8 cellular contexts compared by ENCODE assay signal in genomic region chr9:126860757-126861466, GRCh38. TPM values are rescaled to one million over a fixed set of nuclear protein-coding genes. Genes with fewer than 3 reads are reported as not detected.
DNase-seq lines count a peak whose midpoint lies in the region; ATAC-seq and TF ChIP-seq lines count a peak whose summit lies in the region.

No MANE protein-coding gene starts in this region.

- H3K27ac Mint-ChIP-seq in activated naive CD4-positive, alpha-beta T cell treated with anti-CD3 and anti-CD28 coated beads for 36 hours, result no peak overlapping the region

- in situ Hi-C loops in G401 (cut with HindIII; ENCODE audit: low sequenced_read_pairs) (no loop called here), GM23248 (cut with MboI) (no loop called here)

- CTCF ChIA-PET in activated naive CD4-positive, alpha-beta T cell treated with anti-CD3 and anti-CD28 coated beads for 36 hours (lab: Charles Lee), result interaction anchor here (0.7 kb wide), 1 partner anchor 53 kb away, joined by 3 read pairs; the partner anchor contains the start of gene RALGPS1

- H3K27me3 ChIP-seq in GM23248 (replicated peaks; ENCODE audit: insufficient read depth), result peaks cover 4% of the 10 kb centered on the region; the same call in 1 of the 2 replicates
- H3K27me3 ChIP-seq in heart right ventricle, result no peaks in the 10 kb centered on the region

- peaks cover 20% of the 10 kb centered on the region for H3K4me1 Mint-ChIP-seq in activated naive CD4-positive, alpha-beta T cell treated with anti-CD3 and anti-CD28 coated beads for 36 hours (ENCODE audit: low read depth)

- peak; percentile 58 for DNase-seq in G401 (ENCODE audit: low spot score)
- peak; percentile 65 for DNase-seq in GM23248
- peak; percentile 40 for DNase-seq in activated naive CD4-positive, alpha-beta T cell treated with anti-CD3 and anti-CD28 coated beads for 36 hours
- DNase-seq in heart right ventricle, result peak; percentile 17 to 34
- DNase-seq in retinal pigment epithelial cell (ENCODE audit: low read depth), result no peak
- no peak for DNase-seq in KG1 (lab: John Stamatoyannopoulos, UW)
- no peak for DNase-seq in NCI-H524 (lab: John Stamatoyannopoulos, UW)

- peaks cover 22% of the 10 kb centered on the region for H3K4me1 ChIP-seq in GM23248 (ENCODE audit: insufficient read depth)
- H3K4me1 ChIP-seq in heart right ventricle, result peaks cover 4 to 39% (median 33%) of the 10 kb centered on the region in 9 donors

- no peaks in the 10 kb centered on the region for H3K9me2 ChIP-seq in GM23248 (ENCODE audit: insufficient read depth)

- peaks cover 21% of the 10 kb centered on the region; the same call in 1 of the 2 replicates for H3F3A ChIP-seq in GM23248 (ENCODE audit: insufficient read depth)

- H3K9ac ChIP-seq in GM23248, result peak overlapping the region; percentile 82

- H3K27me3 Mint-ChIP-seq in activated naive CD4-positive, alpha-beta T cell treated with anti-CD3 and anti-CD28 coated beads for 36 hours (ENCODE audit: low read depth), result no peaks in the 10 kb centered on the region

- H3K36me3 ChIP-seq in GM23248 (ENCODE audit: low read depth) (no peaks in the 10 kb centered on the region), KOPT-K1 (ENCODE audit: insufficient read depth, low read length) (peaks cover 21% of the 10 kb centered on the region), heart right ventricle (peaks cover 0 to 25% (median 2%) of the 10 kb centered on the region in 9 donors)

- no peaks in the 10 kb centered on the region for H3K9me3 Mint-ChIP-seq in activated naive CD4-positive, alpha-beta T cell treated with anti-CD3 and anti-CD28 coated beads for 36 hours

- H3K4me3 Mint-ChIP-seq in activated naive CD4-positive, alpha-beta T cell treated with anti-CD3 and anti-CD28 coated beads for 36 hours, result peak overlapping the region; percentile 81

- ATAC-seq in heart right ventricle, result peak; percentile 32 to 60 (median 44)

- H3K9me3 ChIP-seq in GM23248 (ENCODE audit: low read depth) (no peaks in the 10 kb centered on the region), KOPT-K1 (ENCODE audit: insufficient read depth, low read length, poor library complexity, severe bottlenecking) (no peaks in the 10 kb centered on the region), heart right ventricle (no peaks in the 10 kb centered on the region)

- intact Hi-C loops in activated naive CD4-positive, alpha-beta T cell treated with anti-CD3 and anti-CD28 coated beads for 36 hours (cut with micrococcal nuclease), result loop anchor here (2.0 kb wide), 2 partner anchors 54 to 56 kb away; partner anchors contain the start of genes RALGPS1 and ZBTB43
- intact Hi-C loops in heart right ventricle (cut with DNase I), result no loop called here

- peaks cover 1% of the 10 kb centered on the region for H3K36me3 Mint-ChIP-seq in activated naive CD4-positive, alpha-beta T cell treated with anti-CD3 and anti-CD28 coated beads for 36 hours (ENCODE audit: low read depth)

- H3K79me2 ChIP-seq in GM23248 (ENCODE audit: insufficient read depth), result peaks cover 51% of the 10 kb centered on the region

- WGBS in GM23248 (ENCODE audit: low coverage in 1 of 2, low lambda C conversion rate in 2 of 2, missing lambda C conversion rate in 2 of 2), 2 experiments, result 0 to 1% methylated on average over 27 to 28 of the region's 71 CpGs
- 0% methylated on average over 45 to 71 of the region's 71 CpGs for WGBS in heart right ventricle, 2 donors

- H3K27ac ChIP-seq in GM23248 (peak overlapping the region; percentile 60), KOPT-K1 (ENCODE audit: low read depth, low read length, poor library complexity, severe bottlenecking) (peak overlapping the region; percentile 88), heart right ventricle (peak overlapping the region; percentile 80 to 99 (median 92))

- TF ChIP-seq CTCF in heart right ventricle (IDR thresholded peaks at IDR 0.05) (no peak), retinal pigment epithelial cell (conservative IDR thresholded peaks at IDR 0.05; ENCODE audit: low read depth, low read length) (no peak)

- H2AFZ ChIP-seq in GM23248, result peak overlapping the region; percentile 56

- peak overlapping the region; percentile 89 for H3K4me3 ChIP-seq in GM23248
- H3K4me3 ChIP-seq in heart right ventricle, result peak overlapping the region; percentile 80 to 97 (median 94)
- H3K4me3 ChIP-seq in retinal pigment epithelial cell (ENCODE audit: low read length), result peak overlapping the region; percentile 74

- H4K20me1 ChIP-seq in GM23248 (ENCODE audit: insufficient read depth), result peaks cover 11% of the 10 kb centered on the region; the same call in 1 of the 2 replicates

- peak overlapping the region; percentile 97 for H3K4me2 ChIP-seq in GM23248 (ENCODE audit: unreplicated experiment)

RNA-seq across cellular contexts. Expression of gene ZBTB34, which starts 0.5 kb away (rescaled TPM):
- 7.8 and 12.0 TPM in 2 replicates for total RNA-seq in G401 (2014; rRNA removed; shearing (Covaris generic))
- total RNA-seq in GM23248 (2014; rRNA removed; shearing (Covaris generic)), result 5.5 and 7.5 TPM in 2 replicates
- polyA plus RNA-seq in GM23248 (2016; fragmentation: Nextera tagmentation; extraction: Ambion mirVana) (2.3 and 2.4 TPM in 2 replicates), heart right ventricle (1 to 10 TPM; 1.6 to 2.8 TPM)
- total RNA-seq in activated naive CD4-positive, alpha-beta T cell treated with anti-CD3 and anti-CD28 coated beads for 36 hours, result 1 to 10 TPM; 4.2 to 4.6 TPM
- total RNA-seq in heart right ventricle, result 1 to 10 TPM; 4.2 to 6.5 (median 5.3) TPM

RNA-seq across cellular contexts. Expression of gene RALGPS1, which starts 53.7 kb away (rescaled TPM):
- total RNA-seq in G401 (2014; rRNA removed; shearing (Covaris generic)), result 0.49 and 3.7 TPM in 2 replicates
- total RNA-seq in GM23248 (2014; rRNA removed; shearing (Covaris generic)), result 1.8 and 2.1 TPM in 2 replicates
- polyA plus RNA-seq in GM23248 (2016; fragmentation: Nextera tagmentation; extraction: Ambion mirVana) (0.54 and 0.71 TPM in 2 replicates), heart right ventricle (10 to 100 TPM in 1 of 2 donors, 1 to 10 TPM in 1; 4.2 to 14.4 TPM)
- total RNA-seq in activated naive CD4-positive, alpha-beta T cell treated with anti-CD3 and anti-CD28 coated beads for 36 hours, result 1 to 10 TPM; 2.1 to 2.4 TPM
- total RNA-seq in heart right ventricle, result 10 to 100 TPM; 13.5 to 25.0 (median 17.0) TPM

RNA-seq across cellular contexts. Expression of gene ZBTB43, which starts 56.1 kb away (rescaled TPM):
- total RNA-seq in G401 (2014; rRNA removed; shearing (Covaris generic)), result 3.5 and 4.3 TPM in 2 replicates
- total RNA-seq in GM23248 (2014; rRNA removed; shearing (Covaris generic)), result 8.5 and 11.9 TPM in 2 replicates
- polyA plus RNA-seq in GM23248 (2016; fragmentation: Nextera tagmentation; extraction: Ambion mirVana) (11.5 and 12.3 TPM in 2 replicates), heart right ventricle (10 to 100 TPM in 1 of 2 donors, 1 to 10 TPM in 1; 7.6 to 13.5 TPM)
- 10 to 100 TPM; 20.9 to 25.9 TPM for total RNA-seq in activated naive CD4-positive, alpha-beta T cell treated with anti-CD3 and anti-CD28 coated beads for 36 hours
- total RNA-seq in heart right ventricle, result 10 to 100 TPM; 32.8 to 58.4 (median 44.7) TPM

Comparison
In these comparisons a context has a peak if more than half of its experiments do, and no peak if none do; other contexts are left out.
1. DNase-seq: peak in G401 (single experiment), GM23248 (single experiment), activated naive CD4-positive, alpha-beta T cell treated with anti-CD3 and anti-CD28 coated beads for 36 hours (single experiment) and heart right ventricle (2 of 2); none in retinal pigment epithelial cell (single experiment), KG1 (single experiment) and NCI-H524 (0 of 2).
2. Peak in every context shown above with its lines, with median percentiles within 50 percentile points of each other: H3K27ac ChIP-seq and H3K4me3 ChIP-seq.